In genomic region chr16:85446846-85447656, GRCh38 we compare ENCODE assay signal across 1 cellular context.
TF ChIP-seq lines count a peak whose summit lies in the region.

No MANE protein-coding gene starts in this region.

TF ChIP-seq in HepG2, 621 proteins besides CTCF, POLR2A, EP300 and RAD21 (continued from another document and continues in another):
- TF ChIP-seq MTF2 (CRISPR knock-in tag; IDR thresholded peaks at IDR 0.05; ENCODE audit: borderline replicate concordance), result 0 out of 2 replicates have a peak, but pooled peaks have one; percentile 29
- TF ChIP-seq UBTF (CRISPR knock-in tag; IDR thresholded peaks at IDR 0.05), result peak; percentile 44; the same call in 1 of the 2 replicates
- no peak for TF ChIP-seq ZNF276 (CRISPR knock-in tag; IDR thresholded peaks at IDR 0.05; ENCODE audit: low read depth)
- TF ChIP-seq HHEX (CRISPR knock-in tag; IDR thresholded peaks at IDR 0.05), result no peak
- no peak for TF ChIP-seq KDM1A (CRISPR knock-in tag; IDR thresholded peaks at IDR 0.05)
- TF ChIP-seq NR3C1 (CRISPR knock-in tag; IDR thresholded peaks at IDR 0.05), result no peak
- no peak for TF ChIP-seq YEATS4 (CRISPR knock-in tag; IDR thresholded peaks at IDR 0.05; ENCODE audit: borderline replicate concordance)
- no peak for TF ChIP-seq ZNF790 (CRISPR knock-in tag; IDR thresholded peaks at IDR 0.05; ENCODE audit: borderline replicate concordance)
- no peak for TF ChIP-seq DMTF1 (CRISPR knock-in tag; IDR thresholded peaks at IDR 0.05)
- no peak for TF ChIP-seq ZNF552 (CRISPR knock-in tag; IDR thresholded peaks at IDR 0.05; ENCODE audit: borderline replicate concordance)
- TF ChIP-seq KMT2B (CRISPR knock-in tag; IDR thresholded peaks at IDR 0.05), result no peak
- no peak for TF ChIP-seq ZNF292 (CRISPR knock-in tag; IDR thresholded peaks at IDR 0.05; ENCODE audit: borderline replicate concordance, low read depth)
- no peak for TF ChIP-seq ZNF549 (CRISPR knock-in tag; IDR thresholded peaks at IDR 0.05)
- TF ChIP-seq HCFC1 (IDR thresholded peaks at IDR 0.05; ENCODE audit: low read depth, low read length), result no peak
- no peak for TF ChIP-seq ZBTB37 (CRISPR knock-in tag; IDR thresholded peaks at IDR 0.05)
- TF ChIP-seq RNF2 (conservative IDR thresholded peaks at IDR 0.05; ENCODE audit: low read depth), result no peak
- no peak for TF ChIP-seq ZNF543 (CRISPR knock-in tag; IDR thresholded peaks at IDR 0.05)
- TF ChIP-seq ZKSCAN5 (CRISPR knock-in tag; IDR thresholded peaks at IDR 0.05), result no peak
- TF ChIP-seq ATM (IDR thresholded peaks at IDR 0.05; ENCODE audit: borderline replicate concordance), result no peak
- 0 out of 2 replicates have a peak, but pooled peaks have one; percentile 18 for TF ChIP-seq FOXC1 (CRISPR knock-in tag; IDR thresholded peaks at IDR 0.05; ENCODE audit: borderline replicate concordance)
- TF ChIP-seq PATZ1 (CRISPR knock-in tag; IDR thresholded peaks at IDR 0.05), result no peak
- no peak for TF ChIP-seq ZNF782 (CRISPR knock-in tag; IDR thresholded peaks at IDR 0.05; ENCODE audit: borderline replicate concordance)
- TF ChIP-seq, protein P1, sequence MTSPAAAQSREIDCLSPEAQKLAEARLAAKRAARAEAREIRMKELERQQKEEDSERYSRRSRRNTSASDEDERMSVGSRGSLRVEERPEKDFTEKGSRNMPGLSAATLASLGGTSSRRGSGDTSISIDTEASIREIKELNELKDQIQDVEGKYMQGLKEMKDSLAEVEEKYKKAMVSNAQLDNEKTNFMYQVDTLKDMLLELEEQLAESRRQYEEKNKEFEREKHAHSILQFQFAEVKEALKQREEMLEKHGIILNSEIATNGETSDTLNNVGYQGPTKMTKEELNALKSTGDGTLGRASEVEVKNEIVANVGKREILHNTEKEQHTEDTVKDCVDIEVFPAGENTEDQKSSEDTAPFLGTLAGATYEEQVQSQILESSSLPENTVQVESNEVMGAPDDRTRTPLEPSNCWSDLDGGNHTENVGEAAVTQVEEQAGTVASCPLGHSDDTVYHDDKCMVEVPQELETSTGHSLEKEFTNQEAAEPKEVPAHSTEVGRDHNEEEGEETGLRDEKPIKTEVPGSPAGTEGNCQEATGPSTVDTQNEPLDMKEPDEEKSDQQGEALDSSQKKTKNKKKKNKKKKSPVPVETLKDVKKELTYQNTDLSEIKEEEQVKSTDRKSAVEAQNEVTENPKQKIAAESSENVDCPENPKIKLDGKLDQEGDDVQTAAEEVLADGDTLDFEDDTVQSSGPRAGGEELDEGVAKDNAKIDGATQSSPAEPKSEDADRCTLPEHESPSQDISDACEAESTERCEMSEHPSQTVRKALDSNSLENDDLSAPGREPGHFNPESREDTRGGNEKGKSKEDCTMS (CRISPR knock-in tag; conservative IDR thresholded peaks at IDR 0.05), result no peak
- TF ChIP-seq, protein P2, sequence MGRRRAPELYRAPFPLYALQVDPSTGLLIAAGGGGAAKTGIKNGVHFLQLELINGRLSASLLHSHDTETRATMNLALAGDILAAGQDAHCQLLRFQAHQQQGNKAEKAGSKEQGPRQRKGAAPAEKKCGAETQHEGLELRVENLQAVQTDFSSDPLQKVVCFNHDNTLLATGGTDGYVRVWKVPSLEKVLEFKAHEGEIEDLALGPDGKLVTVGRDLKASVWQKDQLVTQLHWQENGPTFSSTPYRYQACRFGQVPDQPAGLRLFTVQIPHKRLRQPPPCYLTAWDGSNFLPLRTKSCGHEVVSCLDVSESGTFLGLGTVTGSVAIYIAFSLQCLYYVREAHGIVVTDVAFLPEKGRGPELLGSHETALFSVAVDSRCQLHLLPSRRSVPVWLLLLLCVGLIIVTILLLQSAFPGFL (CRISPR knock-in tag; IDR thresholded peaks at IDR 0.05), result no peak
- TF ChIP-seq MYNN (CRISPR knock-in tag; IDR thresholded peaks at IDR 0.05; ENCODE audit: low read depth), result no peak
- TF ChIP-seq ZNF354B (CRISPR knock-in tag; IDR thresholded peaks at IDR 0.05), result no peak
- TF ChIP-seq JUN (CRISPR knock-in tag; IDR thresholded peaks at IDR 0.05), result no peak
- TF ChIP-seq ZNF282 (IDR thresholded peaks at IDR 0.05; ENCODE audit: partially characterized antibody), result no peak
- no peak for TF ChIP-seq BCL6 (CRISPR knock-in tag; IDR thresholded peaks at IDR 0.05)
- TF ChIP-seq, protein P3, sequence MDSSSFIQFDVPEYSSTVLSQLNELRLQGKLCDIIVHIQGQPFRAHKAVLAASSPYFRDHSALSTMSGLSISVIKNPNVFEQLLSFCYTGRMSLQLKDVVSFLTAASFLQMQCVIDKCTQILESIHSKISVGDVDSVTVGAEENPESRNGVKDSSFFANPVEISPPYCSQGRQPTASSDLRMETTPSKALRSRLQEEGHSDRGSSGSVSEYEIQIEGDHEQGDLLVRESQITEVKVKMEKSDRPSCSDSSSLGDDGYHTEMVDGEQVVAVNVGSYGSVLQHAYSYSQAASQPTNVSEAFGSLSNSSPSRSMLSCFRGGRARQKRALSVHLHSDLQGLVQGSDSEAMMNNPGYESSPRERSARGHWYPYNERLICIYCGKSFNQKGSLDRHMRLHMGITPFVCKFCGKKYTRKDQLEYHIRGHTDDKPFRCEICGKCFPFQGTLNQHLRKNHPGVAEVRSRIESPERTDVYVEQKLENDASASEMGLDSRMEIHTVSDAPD (CRISPR knock-in tag; IDR thresholded peaks at IDR 0.05), result no peak
- no peak for TF ChIP-seq ZBTB2 (CRISPR knock-in tag; IDR thresholded peaks at IDR 0.05; ENCODE audit: low read depth)
- no peak for TF ChIP-seq HMGXB3 (CRISPR knock-in tag; IDR thresholded peaks at IDR 0.05; ENCODE audit: borderline replicate concordance)
- TF ChIP-seq SALL1 (CRISPR knock-in tag; IDR thresholded peaks at IDR 0.05), result peak; percentile 49
- no peak for TF ChIP-seq ZNF768 (CRISPR knock-in tag; IDR thresholded peaks at IDR 0.05)
- no peak for TF ChIP-seq NR2F2 (IDR thresholded peaks at IDR 0.05; ENCODE audit: borderline replicate concordance, low read depth)
- no peak for TF ChIP-seq ZNF17 (CRISPR knock-in tag; IDR thresholded peaks at IDR 0.05)
- TF ChIP-seq BRD4 (CRISPR knock-in tag; IDR thresholded peaks at IDR 0.05), result no peak
